19 cellular contexts compared by ENCODE assay signal in the genomic region with DNA sequence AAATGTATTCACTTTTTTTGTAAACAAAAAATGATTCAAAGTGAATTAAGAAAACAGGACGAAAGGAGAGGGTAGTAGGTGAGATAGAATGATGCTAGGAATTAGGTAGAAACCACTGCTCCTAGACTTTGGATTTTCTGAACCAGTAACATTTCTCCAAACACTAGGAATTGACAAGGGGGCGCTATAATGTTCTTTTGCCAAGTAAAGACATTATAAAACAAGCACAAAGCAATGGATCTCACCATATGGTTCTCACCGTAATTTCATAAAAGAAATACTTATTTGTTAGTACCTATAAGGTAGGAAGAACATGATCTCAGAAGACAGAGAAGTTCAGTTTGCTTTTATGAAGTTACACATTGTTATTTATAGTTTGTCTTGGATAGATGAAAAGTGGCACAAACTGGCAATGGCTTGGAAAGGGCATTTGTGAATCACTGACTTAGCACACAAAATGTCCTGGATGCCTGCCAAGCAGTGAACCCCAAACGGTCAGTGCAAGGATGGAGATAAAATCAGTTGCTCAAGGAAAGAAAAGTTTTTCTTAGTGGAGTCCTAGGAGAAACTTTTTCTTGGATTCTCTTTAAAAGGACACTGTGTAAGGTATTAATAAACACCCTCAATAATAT. TPM values are rescaled to one million over a fixed set of nuclear protein-coding genes. Genes with fewer than 3 reads are reported as not detected.
DNase-seq lines count a peak whose midpoint lies in the region; ATAC-seq, FAIRE-seq and TF ChIP-seq lines count a peak whose summit lies in the region.
"Had no signal": no experiment of that assay in that cellular context is flagged by ENCODE, and none has a peak within 500 bp of the region (broad histone marks: within the 10 kb centered on the region; RNA-seq: fewer than 3 reads in every experiment).

No MANE protein-coding gene starts in this region.

- H4K20me1 ChIP-seq in DND-41 (ENCODE audit: insufficient read depth, low read length) = no peaks in the 10 kb centered on the region
- no peaks in the 10 kb centered on the region for H4K20me1 ChIP-seq in Loucy (ENCODE audit: insufficient read depth, low read length, poor library complexity, severe bottlenecking)
- H4K20me1 ChIP-seq: BLaER1 treated with 17β-estradiol and CSF1 and Interleukin-3, amounts not matched to agents 10 nM and 100 nM had no signal

- H3K9me3 ChIP-seq in DND-41 (ENCODE audit: insufficient read depth, low read length, severe bottlenecking) (no peaks in the 10 kb centered on the region), Loucy (ENCODE audit: insufficient read depth, low read depth, low read length) (no peaks in the 10 kb centered on the region), prostate gland (no peaks in the 10 kb centered on the region)
- H3K9me3 ChIP-seq: BLaER1 treated with 17β-estradiol and CSF1 and Interleukin-3, amounts not matched to agents 10 nM and 100 nM; body of pancreas; psoas muscle; tibial nerve had no signal

- no peak overlapping the region for H3K4me3 ChIP-seq in DND-41 (ENCODE audit: low read depth in 1 of 2, low read length in 2 of 2)
- H3K4me3 ChIP-seq in Loucy (ENCODE audit: low read length, poor library complexity, severe bottlenecking) = no peak overlapping the region
- no peak overlapping the region for H3K4me3 ChIP-seq in bronchial epithelial cell (ENCODE audit: low read depth, low read length)
- H3K4me3 ChIP-seq in prostate gland = no peak overlapping the region
- H3K4me3 ChIP-seq: BLaER1 treated with 17β-estradiol and CSF1 and Interleukin-3, amounts not matched to agents 10 nM and 100 nM; body of pancreas; psoas muscle; tibial nerve had no signal

- no peak for FAIRE-seq in bronchial epithelial cell (lab: Jason Lieb, UNC)

- TF ChIP-seq POLR2A in prostate gland (IDR thresholded peaks at IDR 0.05) = no peak

- no peak for DNase-seq in DND-41
- peak; percentile 5 for DNase-seq in bronchial epithelial cell (ENCODE audit: low read depth)
- peak; percentile 41 for DNase-seq in prostate gland (ENCODE audit: low spot score)
- no peak for DNase-seq in Calu3
- DNase-seq in stimulated activated naive CD8-positive, alpha-beta T cell treated with anti-CD3 and anti-CD28 coated beads, Interleukin-15, amount 100 ng/mL, for 72 hours = no peak
- no peak for DNase-seq in RWPE1 (ENCODE audit: low spot score)
- DNase-seq in SKM-1 (lab: John Stamatoyannopoulos, UW; ENCODE audit: unreplicated experiment) = no peak
- DNase-seq: body of pancreas; effector memory CD8-positive, alpha-beta T cell; glutamatergic neuron; KG1; kidney glomerular epithelial cell; psoas muscle; stimulated activated CD4-positive, alpha-beta T cell treated with anti-CD3 and anti-CD28 coated beads, Interleukin-1b, Interleukin-23, amount 100 ng/mL, for 48 hours had no signal

- H3K4me3 Mint-ChIP-seq in Calu3 (ENCODE audit: low read depth, unreplicated experiment) = no peak overlapping the region
- no peak overlapping the region for H3K4me3 Mint-ChIP-seq in stimulated activated naive CD8-positive, alpha-beta T cell treated with anti-CD3 and anti-CD28 coated beads, Interleukin-15, amount 100 ng/mL, for 72 hours
- H3K4me3 Mint-ChIP-seq: effector memory CD8-positive, alpha-beta T cell had no signal

- H3K36me3 ChIP-seq in DND-41 (ENCODE audit: insufficient read depth, low read length) (no peaks in the 10 kb centered on the region), Loucy (ENCODE audit: insufficient read depth, low read length) (no peaks in the 10 kb centered on the region), bronchial epithelial cell (ENCODE audit: control insufficient read depth, insufficient read depth, low read length) (no peaks in the 10 kb centered on the region), prostate gland (no peaks in the 10 kb centered on the region)
- H3K36me3 ChIP-seq: BLaER1 treated with 17β-estradiol and CSF1 and Interleukin-3, amounts not matched to agents 10 nM and 100 nM; tibial nerve had no signal

- H3K4me1 Mint-ChIP-seq in Calu3 (ENCODE audit: low read depth, unreplicated experiment) = no peaks in the 10 kb centered on the region
- peaks cover 17% of the 10 kb centered on the region for H3K4me1 Mint-ChIP-seq in stimulated activated naive CD8-positive, alpha-beta T cell treated with anti-CD3 and anti-CD28 coated beads, Interleukin-15, amount 100 ng/mL, for 72 hours

- H3K4me1 ChIP-seq in DND-41 (ENCODE audit: insufficient read depth, low read length) (no peaks in the 10 kb centered on the region), Loucy (ENCODE audit: insufficient read depth, low read length, poor library complexity, severe bottlenecking) (peaks cover 8% of the 10 kb centered on the region), prostate gland (replicated peaks) (no peaks in the 10 kb centered on the region)
- H3K4me1 ChIP-seq: psoas muscle had no signal

- CTCF ChIA-PET in Calu3 (lab: Charles Lee) = no interaction called here
- CTCF ChIA-PET in RWPE1 (lab: Yijun Ruan, JAX) = no interaction called here

- H2AFZ ChIP-seq in DND-41 (ENCODE audit: low read depth, low read length) (no peak overlapping the region), Loucy (ENCODE audit: low read length) (no peak overlapping the region)

- H3K27me3 Mint-ChIP-seq in Calu3 (ENCODE audit: unreplicated experiment) = no peaks in the 10 kb centered on the region
- no peaks in the 10 kb centered on the region for H3K27me3 Mint-ChIP-seq in stimulated activated naive CD8-positive, alpha-beta T cell treated with anti-CD3 and anti-CD28 coated beads, Interleukin-15, amount 100 ng/mL, for 72 hours
- H3K27me3 Mint-ChIP-seq: effector memory CD8-positive, alpha-beta T cell had no signal

- no peak for ATAC-seq in DND-41 (ENCODE audit: insufficient read depth, low read depth)
- ATAC-seq in stimulated activated naive CD8-positive, alpha-beta T cell treated with anti-CD3 and anti-CD28 coated beads, Interleukin-15, amount 100 ng/mL, for 72 hours = no peak
- ATAC-seq: body of pancreas; effector memory CD8-positive, alpha-beta T cell; HCT116; psoas muscle; Right ventricle myocardium inferior had no signal

- WGBS in prostate gland = 32% methylated on average over 4 of the region's 4 CpGs

- POLR2A ChIA-PET in RWPE1 (lab: Yijun Ruan, JAX; ENCODE audit: low non-redundant PET) = no interaction called here

- intact Hi-C loops in prostate gland (cut with DNase I) = no loop called here
- intact Hi-C loops in Calu3 (cut with micrococcal nuclease; ENCODE audit: unreplicated experiment) = no loop called here

- H3K36me3 Mint-ChIP-seq in Calu3 (ENCODE audit: insufficient read depth, unreplicated experiment) = no peaks in the 10 kb centered on the region

- no peak overlapping the region for H3K4me2 ChIP-seq in DND-41 (ENCODE audit: insufficient read depth, low read length)
- no peak overlapping the region for H3K4me2 ChIP-seq in Loucy (ENCODE audit: low read depth, low read length, poor library complexity, severe bottlenecking)
- H3K4me2 ChIP-seq: BLaER1 treated with 17β-estradiol and CSF1 and Interleukin-3, amounts not matched to agents 10 nM and 100 nM had no signal

- no TSS peak for BruUV-seq in Calu3 (replicated peaks; lab: Mats Ljungman, UMichigan)

- H3K9ac ChIP-seq in DND-41 (ENCODE audit: low read depth, low read length) (no peak overlapping the region), Loucy (ENCODE audit: low read depth, low read length, poor library complexity, severe bottlenecking) (no peak overlapping the region)
- H3K9ac ChIP-seq: BLaER1 treated with 17β-estradiol and CSF1 and Interleukin-3, amounts not matched to agents 10 nM and 100 nM had no signal

- no peaks in the 10 kb centered on the region for H3K79me2 ChIP-seq in DND-41 (ENCODE audit: insufficient read depth, low read length)
- no peaks in the 10 kb centered on the region for H3K79me2 ChIP-seq in Loucy (ENCODE audit: insufficient read depth, low read length)

- H3K27ac ChIP-seq in DND-41 (ENCODE audit: low read length) = no peak overlapping the region
- peak overlapping the region in 1 of 2 donors; percentile 44 for H3K27ac ChIP-seq in prostate gland
- H3K27ac ChIP-seq in RWPE1 = no peak overlapping the region
- H3K27ac ChIP-seq: BLaER1 treated with 17β-estradiol and CSF1 and Interleukin-3, amounts not matched to agents 10 nM and 100 nM; body of pancreas; psoas muscle; tibial nerve had no signal

- no peak overlapping the region for H3K27ac Mint-ChIP-seq in Calu3 (ENCODE audit: unreplicated experiment)
- no peak overlapping the region for H3K27ac Mint-ChIP-seq in stimulated activated naive CD8-positive, alpha-beta T cell treated with anti-CD3 and anti-CD28 coated beads, Interleukin-15, amount 100 ng/mL, for 72 hours
- H3K27ac Mint-ChIP-seq: effector memory CD8-positive, alpha-beta T cell had no signal

- H3F3A ChIP-seq in Loucy (ENCODE audit: low read depth) = no peaks in the 10 kb centered on the region

- H3K27me3 ChIP-seq in DND-41 (ENCODE audit: insufficient read depth, low read length, poor library complexity) (no peaks in the 10 kb centered on the region), Loucy (ENCODE audit: insufficient read depth, low read length, poor library complexity, severe bottlenecking) (no peaks in the 10 kb centered on the region), bronchial epithelial cell (ENCODE audit: control insufficient read depth, insufficient read depth, low read length) (no peaks in the 10 kb centered on the region), prostate gland (replicated peaks; ENCODE audit: insufficient read depth) (no peaks in the 10 kb centered on the region)
- H3K27me3 ChIP-seq: BLaER1 treated with 17β-estradiol and CSF1 and Interleukin-3, amounts not matched to agents 10 nM and 100 nM; tibial nerve had no signal

- TF ChIP-seq CTCF in DND-41 (IDR thresholded peaks at IDR 0.05; ENCODE audit: borderline replicate concordance, extremely low read depth, low read length, poor library complexity, severe bottlenecking) (peak; percentile 16), Loucy (conservative IDR thresholded peaks at IDR 0.05; ENCODE audit: low read length) (peak; percentile 52), bronchial epithelial cell (IDR thresholded peaks at IDR 0.05; ENCODE audit: insufficient read depth, low read length, severe bottlenecking) (no peak), prostate gland (IDR thresholded peaks at IDR 0.05) (no peak), Calu3 (IDR thresholded peaks at IDR 0.05; ENCODE audit: unreplicated experiment) (no peak), RWPE1 (conservative IDR thresholded peaks at IDR 0.05; ENCODE audit: low read depth) (no peak)

- H3K9me2 ChIP-seq in Loucy (replicated peaks; ENCODE audit: low read depth, low read length) = no peaks in the 10 kb centered on the region

- no peaks in the 10 kb centered on the region for H3K9me3 Mint-ChIP-seq in Calu3 (ENCODE audit: low read depth, unreplicated experiment)
- H3K9me3 Mint-ChIP-seq in stimulated activated naive CD8-positive, alpha-beta T cell treated with anti-CD3 and anti-CD28 coated beads, Interleukin-15, amount 100 ng/mL, for 72 hours = no peaks in the 10 kb centered on the region
- H3K9me3 Mint-ChIP-seq: effector memory CD8-positive, alpha-beta T cell had no signal

RNA-seq across cellular contexts. Expression of a gene that starts 8.1 kb away (rescaled TPM):
- total RNA-seq in bronchial epithelial cell (30.3 and 47.1 TPM in 2 replicates), prostate gland (100 to 1,000 TPM in 1 of 2 donors, 10 to 100 TPM in 1; 49.8 to 129 TPM), Calu3 (2022) (37.2 and 39.8 TPM in 2 replicates)

RNA-seq across cellular contexts. Expression of a gene that starts 56.3 kb away (rescaled TPM):
- 59.2 and 61.3 TPM in 2 replicates for total RNA-seq in bronchial epithelial cell
- total RNA-seq in prostate gland = 10 to 100 TPM; 23.2 to 25.3 TPM
- total RNA-seq in Calu3 (2022) = 27.1 and 33.0 TPM in 2 replicates

Comparison
In these comparisons a context has a peak if more than half of its experiments do, and no peak if none do; other contexts are left out.
1. DNase-seq: peak in bronchial epithelial cell (single experiment) and prostate gland (single experiment); none in DND-41 (single experiment), Calu3 (single experiment), stimulated activated naive CD8-positive, alpha-beta T cell treated with anti-CD3 and anti-CD28 coated beads, Interleukin-15, amount 100 ng/mL, for 72 hours (0 of 2), RWPE1 (single experiment) and SKM-1 (single experiment).
2. CTCF ChIP-seq: peak in DND-41 (single experiment) and Loucy (single experiment); none in bronchial epithelial cell (single experiment), prostate gland (0 of 4), Calu3 (single experiment) and RWPE1 (single experiment).